In the genomic region with DNA sequence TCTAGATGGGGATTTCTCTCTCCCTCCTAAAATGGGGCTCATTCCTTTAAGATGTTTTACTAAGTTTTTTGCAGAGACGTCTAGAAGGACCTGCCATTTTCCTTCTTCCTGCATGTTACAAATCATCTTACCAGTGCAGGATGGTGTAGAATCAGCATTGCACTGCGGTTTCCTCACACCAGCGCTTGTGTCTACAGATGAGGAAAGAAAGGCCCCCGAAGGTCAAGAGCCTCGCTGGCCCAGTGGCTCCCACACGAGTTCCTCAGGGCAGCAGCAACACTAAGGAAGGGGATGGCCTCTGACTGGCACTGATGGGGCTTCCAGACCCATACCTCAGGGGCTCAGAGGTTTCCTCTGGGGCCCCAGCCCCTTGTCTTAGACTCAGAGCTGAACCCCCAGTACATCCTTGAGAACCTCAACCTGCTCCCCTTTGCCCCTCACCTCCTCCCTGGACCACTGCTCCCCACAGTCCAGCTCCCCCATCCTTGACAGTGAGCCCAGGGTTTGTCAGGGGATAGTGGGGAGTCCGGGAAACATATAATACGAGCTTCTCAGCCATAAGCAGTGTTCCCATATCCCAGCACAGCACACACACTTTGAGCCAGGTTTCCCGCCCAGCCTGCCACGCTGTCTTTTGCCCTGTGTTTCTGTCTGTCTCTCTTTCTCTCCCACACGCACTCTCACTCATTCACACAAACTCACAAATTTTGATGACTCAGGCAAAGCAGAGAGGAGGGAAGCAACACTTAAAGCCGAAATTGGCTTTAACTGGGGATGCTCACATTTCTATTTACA, we compare ENCODE assay signal across 2 cellular contexts.
TF ChIP-seq lines count a peak whose summit lies in the region.

No MANE protein-coding gene starts in this region.

TF ChIP-seq in HepG2, 621 proteins besides CTCF, POLR2A, EP300 and RAD21 (continues in another document):
- 0 out of 2 replicates have a peak, but pooled peaks have one; percentile 4 for TF ChIP-seq CHD4 (IDR thresholded peaks at IDR 0.05; ENCODE audit: borderline replicate concordance, low read length)
- TF ChIP-seq ZXDC (CRISPR knock-in tag; IDR thresholded peaks at IDR 0.05) = peak; percentile 98
- peak; percentile 37 for TF ChIP-seq ZNF883 (CRISPR knock-in tag; IDR thresholded peaks at IDR 0.05; ENCODE audit: not compliant biosample characterization)
- no peak for TF ChIP-seq PCBP1 (IDR thresholded peaks at IDR 0.05; ENCODE audit: borderline replicate concordance, low read depth, low read length)
- 0 out of 2 replicates have a peak, but pooled peaks have one; percentile 42 for TF ChIP-seq ZNF619 (CRISPR knock-in tag; IDR thresholded peaks at IDR 0.05)
- TF ChIP-seq HMGXB4 (CRISPR knock-in tag; IDR thresholded peaks at IDR 0.05; ENCODE audit: borderline replicate concordance in 1 of 2, low read depth in 1 of 2) = no peak
- TF ChIP-seq SNAPC5 (CRISPR knock-in tag; IDR thresholded peaks at IDR 0.05; ENCODE audit: borderline replicate concordance) = no peak
- TF ChIP-seq ZNF264 (CRISPR knock-in tag; IDR thresholded peaks at IDR 0.05) = no peak
- TF ChIP-seq ZNF138 (CRISPR knock-in tag; IDR thresholded peaks at IDR 0.05; ENCODE audit: low read depth) = 0 out of 2 replicates have a peak, but pooled peaks have one; percentile 33
- TF ChIP-seq ZNF205 (CRISPR knock-in tag; IDR thresholded peaks at IDR 0.05) = no peak
- TF ChIP-seq, protein P1, sequence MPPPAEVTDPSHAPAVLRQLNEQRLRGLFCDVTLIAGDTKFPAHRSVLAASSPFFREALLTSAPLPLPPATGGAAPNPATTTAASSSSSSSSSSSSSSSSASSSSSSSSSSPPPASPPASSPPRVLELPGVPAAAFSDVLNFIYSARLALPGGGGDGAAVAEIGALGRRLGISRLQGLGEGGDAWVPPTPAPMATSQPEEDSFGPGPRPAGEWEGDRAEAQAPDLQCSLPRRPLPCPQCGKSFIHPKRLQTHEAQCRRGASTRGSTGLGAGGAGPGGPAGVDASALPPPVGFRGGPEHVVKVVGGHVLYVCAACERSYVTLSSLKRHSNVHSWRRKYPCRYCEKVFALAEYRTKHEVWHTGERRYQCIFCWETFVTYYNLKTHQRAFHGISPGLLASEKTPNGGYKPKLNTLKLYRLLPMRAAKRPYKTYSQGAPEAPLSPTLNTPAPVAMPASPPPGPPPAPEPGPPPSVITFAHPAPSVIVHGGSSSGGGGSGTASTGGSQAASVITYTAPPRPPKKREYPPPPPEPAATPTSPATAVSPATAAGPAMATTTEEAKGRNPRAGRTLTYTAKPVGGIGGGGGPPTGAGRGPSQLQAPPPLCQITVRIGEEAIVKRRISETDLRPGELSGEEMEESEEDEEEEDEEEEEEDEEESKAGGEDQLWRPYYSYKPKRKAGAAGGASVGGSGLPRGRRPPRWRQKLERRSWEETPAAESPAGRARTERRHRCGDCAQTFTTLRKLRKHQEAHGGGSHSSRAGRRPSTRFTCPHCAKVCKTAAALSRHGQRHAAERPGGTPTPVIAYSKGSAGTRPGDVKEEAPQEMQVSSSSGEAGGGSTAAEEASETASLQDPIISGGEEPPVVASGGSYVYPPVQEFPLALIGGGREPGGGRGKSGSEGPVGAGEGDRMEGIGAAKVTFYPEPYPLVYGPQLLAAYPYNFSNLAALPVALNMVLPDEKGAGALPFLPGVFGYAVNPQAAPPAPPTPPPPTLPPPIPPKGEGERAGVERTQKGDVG (CRISPR knock-in tag; IDR thresholded peaks at IDR 0.05; ENCODE audit: borderline replicate concordance) = 0 out of 2 replicates have a peak, but pooled peaks have one; percentile 29
- TF ChIP-seq RBM39 (IDR thresholded peaks at IDR 0.05; ENCODE audit: low read depth, low read length, poor library complexity, severe bottlenecking) = peak; percentile 29
- peak; percentile 94 for TF ChIP-seq MAFF (IDR thresholded peaks at IDR 0.05; ENCODE audit: low read depth, low read length)
- TF ChIP-seq SRF (IDR thresholded peaks at IDR 0.05; ENCODE audit: low read depth, low read length) = no peak

TF ChIP-seq in WTC11, 78 proteins besides CTCF, POLR2A, EP300 and RAD21 (continued from another document):
- TF ChIP-seq ATF6 (CRISPR knock-in tag; IDR thresholded peaks at IDR 0.05) (no peak), NR3C1 (CRISPR knock-in tag; conservative IDR thresholded peaks at IDR 0.05; ENCODE audit: low read depth) (no peak)
